Comparison of ENCODE assay signal across 8 cellular contexts in the genomic region with DNA sequence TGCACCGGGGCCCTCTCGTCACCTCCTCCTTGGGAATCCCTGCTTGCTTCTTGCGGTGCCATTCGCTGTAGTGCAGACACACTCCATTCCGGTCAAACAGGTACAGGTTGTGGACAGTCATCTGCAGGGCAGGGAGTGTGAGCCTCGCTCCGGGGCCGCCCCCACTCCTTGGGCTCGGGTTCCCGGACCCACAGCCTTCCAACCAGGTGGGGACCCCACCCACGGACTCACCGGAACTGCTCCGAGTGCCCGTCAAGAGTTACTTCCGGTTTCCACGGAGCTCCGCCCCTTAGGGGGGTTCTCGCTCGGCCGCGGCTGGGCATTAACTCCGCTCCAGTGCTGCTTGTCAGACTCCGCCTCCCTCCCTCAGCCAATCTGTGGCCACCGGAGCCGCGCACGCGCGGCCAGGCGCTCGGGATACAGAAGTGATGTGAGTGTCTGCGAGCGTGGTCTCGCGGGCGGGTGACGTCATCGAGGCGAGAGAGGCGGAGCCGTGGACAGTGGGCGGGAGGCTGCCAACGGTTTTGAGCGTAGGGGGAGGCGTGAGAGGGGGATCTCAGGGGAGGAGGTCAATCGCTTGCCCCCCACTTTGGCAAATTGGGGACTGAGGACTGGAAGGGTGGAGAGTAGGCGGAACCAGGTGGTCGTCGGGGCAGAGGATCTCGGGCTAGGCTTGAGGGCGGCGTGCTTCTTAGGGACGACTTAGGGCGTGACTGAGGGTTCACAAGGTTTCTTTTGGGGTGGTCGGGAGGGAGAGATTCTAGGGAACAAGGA.
DNase-seq lines count a peak whose midpoint lies in the region; ATAC-seq and TF ChIP-seq lines count a peak whose summit lies in the region.

A gene with protein sequence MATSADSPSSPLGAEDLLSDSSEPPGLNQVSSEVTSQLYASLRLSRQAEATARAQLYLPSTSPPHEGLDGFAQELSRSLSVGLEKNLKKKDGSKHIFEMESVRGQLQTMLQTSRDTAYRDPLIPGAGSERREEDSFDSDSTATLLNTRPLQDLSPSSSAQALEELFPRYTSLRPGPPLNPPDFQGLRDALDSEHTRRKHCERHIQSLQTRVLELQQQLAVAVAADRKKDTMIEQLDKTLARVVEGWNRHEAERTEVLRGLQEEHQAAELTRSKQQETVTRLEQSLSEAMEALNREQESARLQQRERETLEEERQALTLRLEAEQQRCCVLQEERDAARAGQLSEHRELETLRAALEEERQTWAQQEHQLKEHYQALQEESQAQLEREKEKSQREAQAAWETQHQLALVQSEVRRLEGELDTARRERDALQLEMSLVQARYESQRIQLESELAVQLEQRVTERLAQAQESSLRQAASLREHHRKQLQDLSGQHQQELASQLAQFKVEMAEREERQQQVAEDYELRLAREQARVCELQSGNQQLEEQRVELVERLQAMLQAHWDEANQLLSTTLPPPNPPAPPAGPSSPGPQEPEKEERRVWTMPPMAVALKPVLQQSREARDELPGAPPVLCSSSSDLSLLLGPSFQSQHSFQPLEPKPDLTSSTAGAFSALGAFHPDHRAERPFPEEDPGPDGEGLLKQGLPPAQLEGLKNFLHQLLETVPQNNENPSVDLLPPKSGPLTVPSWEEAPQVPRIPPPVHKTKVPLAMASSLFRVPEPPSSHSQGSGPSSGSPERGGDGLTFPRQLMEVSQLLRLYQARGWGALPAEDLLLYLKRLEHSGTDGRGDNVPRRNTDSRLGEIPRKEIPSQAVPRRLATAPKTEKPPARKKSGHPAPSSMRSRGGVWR (plus strand): TSS at position 498 of the 774 bp plus-strand sequence. CDS start 874 bp downstream, outside the sequence.
A gene with protein sequence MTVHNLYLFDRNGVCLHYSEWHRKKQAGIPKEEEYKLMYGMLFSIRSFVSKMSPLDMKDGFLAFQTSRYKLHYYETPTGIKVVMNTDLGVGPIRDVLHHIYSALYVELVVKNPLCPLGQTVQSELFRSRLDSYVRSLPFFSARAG (minus strand): TSS at position 238 of the 774 bp plus-strand sequence. CDS start 117 bp downstream, at position 121.

- DNase-seq in AG09319 (ENCODE audit: extremely low read depth, low read depth) (peak; percentile 98), NCI-H446 treated with DMSO at 0.1 percent for 48 hours (lab: John Stamatoyannopoulos, UW) (peak; percentile 95), cerebellar cortex (ENCODE audit: low spot score) (peak; percentile 99), islet precursor cell (peak; percentile 100)
- peak; percentile 98 to 100 (median 99) for DNase-seq in stimulated activated CD4-positive, alpha-beta T cell treated with anti-CD3 and anti-CD28 coated beads, Interleukin-12 subunit alpha, Interleukin-12 subunit beta, amount 100 ng/mL, for 48 hours (ENCODE audit: low read depth in 2 of 3, low spot score in 1 of 3)

- no peak for TF ChIP-seq CTCF in AG09319 (IDR thresholded peaks at IDR 0.05; ENCODE audit: low read depth, low read length)

- ATAC-seq in GM19035 (IDR thresholded peaks at IDR 0.05; ENCODE audit: unreplicated experiment) (peak; percentile 95), HG03354 (IDR thresholded peaks at IDR 0.05; ENCODE audit: poor library complexity, severe bottlenecking, unreplicated experiment) (peak; percentile 94)
- peak; percentile 98 to 99 for ATAC-seq in activated CD4-positive, CD25-positive, alpha-beta regulatory T cell treated with anti-CD3 and anti-CD28 coated beads, Interleukin-2, amount 50 U/mL, for 24 hours

Comparison
In these comparisons a context has a peak if more than half of its experiments do, and no peak if none do; other contexts are left out.
1. Peak in every context shown above with its lines: DNase-seq and ATAC-seq.